In the genomic region with DNA sequence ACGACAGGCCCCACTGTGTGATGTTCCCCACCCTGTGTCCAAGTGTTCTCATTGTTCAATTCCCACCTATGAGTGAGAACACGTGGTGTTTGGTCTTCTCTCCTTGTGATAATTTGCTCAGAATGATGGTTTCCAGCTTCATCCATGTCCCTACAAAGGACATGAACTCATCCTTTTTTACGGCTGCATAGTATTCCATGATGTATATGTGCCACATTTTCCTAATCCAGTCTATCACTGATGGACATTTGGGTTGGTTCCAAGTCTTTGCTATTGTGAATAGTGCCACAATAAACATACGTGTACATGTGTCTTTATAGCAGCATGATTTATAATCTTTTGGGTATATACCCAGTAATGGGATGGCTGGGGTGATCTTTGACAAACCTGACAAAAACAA, we compare ENCODE assay signal across 4 cellular contexts. TPM values are rescaled to one million over a fixed set of nuclear protein-coding genes. Genes with fewer than 3 reads are reported as not detected.
"Had no signal": no experiment of that assay in that cellular context is flagged by ENCODE, and none has a peak within 500 bp of the region (broad histone marks: within the 10 kb centered on the region; RNA-seq: fewer than 3 reads in every experiment).

No MANE protein-coding gene starts in this region.

RNA-seq across cellular contexts. Expression of a gene that starts 20.0 kb away (rescaled TPM):
- total RNA-seq: OCI-LY7, PC-9, SK-MEL-5, T-cell had no signal
